Comparison of ENCODE assay signal across 1 cellular context in the genomic region with DNA sequence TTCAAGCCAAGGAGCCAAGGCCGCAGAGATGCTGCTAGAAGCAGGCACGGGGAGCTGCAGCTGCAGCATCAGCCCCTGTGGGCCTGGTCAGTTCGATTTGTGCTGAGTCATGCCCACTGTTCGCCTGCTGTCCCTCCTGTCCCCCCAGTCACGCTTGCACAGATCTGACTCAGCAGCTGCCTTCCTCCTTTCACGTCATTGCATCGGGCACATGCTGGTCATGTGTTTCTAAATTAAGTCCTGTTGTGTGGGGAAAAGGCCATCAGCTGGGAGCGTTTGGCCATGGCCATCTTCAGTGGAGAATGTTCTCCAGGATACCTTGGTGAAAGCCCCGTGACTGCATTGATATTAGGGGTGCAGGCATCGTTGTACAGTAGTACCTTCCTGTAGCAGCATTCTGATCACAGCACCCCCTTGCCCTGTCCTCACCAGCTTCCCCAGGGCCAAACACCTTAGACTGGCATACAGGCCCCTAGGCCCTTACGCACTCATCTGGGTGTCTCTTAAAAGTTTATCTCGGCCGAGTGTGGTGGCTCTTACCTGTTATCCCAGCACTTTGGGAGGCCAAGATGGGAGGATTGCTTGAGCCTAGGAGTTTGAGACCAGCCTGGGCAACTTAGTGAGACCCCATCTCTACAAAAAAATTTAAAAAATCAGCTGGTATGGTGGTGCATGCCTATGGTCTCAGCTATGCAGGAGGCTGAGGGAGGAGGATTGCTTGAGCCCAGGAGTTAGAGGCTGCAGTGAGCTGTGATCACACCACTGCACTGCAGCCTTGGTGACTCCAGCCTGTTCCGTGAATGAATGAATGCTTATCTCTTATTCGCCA.
TF ChIP-seq lines count a peak whose summit lies in the region.

No MANE protein-coding gene starts in this region.

TF ChIP-seq in K562, 482 proteins besides CTCF, POLR2A, EP300 and RAD21 (continued from another document and continues in another):
- TF ChIP-seq, protein P1, sequence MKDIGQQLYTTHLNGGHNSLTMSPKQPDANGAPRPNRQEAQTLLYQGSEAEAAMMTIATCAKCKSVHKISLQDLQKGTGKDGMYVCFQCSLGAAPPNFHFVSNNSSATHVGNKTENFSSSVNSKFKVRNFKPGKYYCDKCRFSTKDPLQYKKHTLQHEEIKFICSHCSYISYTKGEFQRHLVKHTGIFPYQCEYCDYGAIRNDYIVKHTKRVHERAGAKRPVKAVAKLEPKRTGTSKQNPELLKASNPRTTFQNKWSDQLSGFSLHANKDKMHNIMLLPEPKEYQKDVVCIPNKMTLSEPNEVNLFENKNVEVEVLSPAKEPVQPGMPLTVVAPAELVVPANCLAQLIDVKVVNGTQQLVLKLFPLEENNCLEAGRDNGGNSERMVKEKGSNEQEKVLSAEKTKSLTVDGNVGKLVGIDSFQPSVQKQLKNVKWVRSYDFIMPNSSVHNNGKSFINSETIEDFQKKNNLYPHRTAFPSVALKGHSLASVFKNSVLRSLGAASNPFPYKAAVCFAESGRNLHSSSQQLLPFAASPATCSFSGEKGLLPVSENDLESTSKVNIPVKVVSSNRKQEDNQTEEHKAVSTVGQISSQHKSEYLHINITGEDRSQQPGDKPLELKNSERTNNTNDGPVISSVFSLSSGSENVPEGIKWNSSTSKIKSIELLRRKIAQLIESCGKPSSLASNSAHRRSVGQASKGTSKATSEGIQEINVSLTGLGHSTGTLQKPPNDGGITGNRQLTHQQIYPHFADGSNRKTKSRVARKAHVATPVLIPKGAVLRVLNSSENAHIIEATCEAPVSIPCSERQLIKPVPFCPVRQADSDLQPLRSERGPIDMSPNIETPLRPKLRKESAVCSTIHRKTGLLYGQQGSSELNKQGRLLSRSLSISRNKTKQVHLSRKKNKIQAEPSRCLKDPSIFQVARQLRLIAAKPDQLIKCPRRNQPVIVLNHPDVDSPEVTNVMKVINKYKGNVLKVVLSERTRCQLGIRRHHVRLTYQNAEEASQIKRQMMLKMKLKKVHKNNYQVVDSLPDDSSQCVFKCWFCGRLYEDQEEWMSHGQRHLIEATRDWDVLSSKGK (CRISPR knock-in tag; IDR thresholded peaks at IDR 0.05): no peak
- TF ChIP-seq TEAD1 (CRISPR knock-in tag; IDR thresholded peaks at IDR 0.05) (peak in 1 of 2 experiments; percentile 59; a peak in 2 of 4 replicates), TBP (optimal IDR thresholded peaks at IDR 0.05; ENCODE audit: low read depth, low read length) (no peak), ZBTB17 (CRISPR knock-in tag; IDR thresholded peaks at IDR 0.05) (peak; percentile 74), NCOA1 (IDR thresholded peaks at IDR 0.05; ENCODE audit: low read depth) (peak; percentile 83; the same call in 1 of the 2 replicates), PYGO2 (tag; IDR thresholded peaks at IDR 0.05) (no peak), HMG20B (CRISPR knock-in tag; IDR thresholded peaks at IDR 0.05) (no peak), ZNF668 (CRISPR knock-in tag; IDR thresholded peaks at IDR 0.05) (0 out of 2 replicates have a peak, but pooled peaks have one; percentile 53), NUFIP1 (IDR thresholded peaks at IDR 0.05; ENCODE audit: partially characterized antibody) (peak; percentile 89), NFIC (IDR thresholded peaks at IDR 0.05) (peak; percentile 55; the same call in 1 of the 2 replicates), ZNF280A (IDR thresholded peaks at IDR 0.05; ENCODE audit: low read depth, partially characterized antibody) (no peak), LEF1 (IDR thresholded peaks at IDR 0.05) (peak; percentile 91), ZNF408 (CRISPR knock-in tag; IDR thresholded peaks at IDR 0.05; ENCODE audit: low read depth) (no peak), SNIP1 (IDR thresholded peaks at IDR 0.05; ENCODE audit: low read depth) (no peak), RBM34 (IDR thresholded peaks at IDR 0.05; ENCODE audit: borderline replicate concordance, insufficient read depth, low read length) (no peak), MEIS2 (IDR thresholded peaks at IDR 0.05; ENCODE audit: partially characterized antibody) (peak; percentile 46), OTX1 (CRISPR knock-in tag; IDR thresholded peaks at IDR 0.05) (no peak), ZBTB1 (CRISPR knock-in tag; IDR thresholded peaks at IDR 0.05; ENCODE audit: borderline replicate concordance, low read depth) (no peak), PRPF4 (IDR thresholded peaks at IDR 0.05; ENCODE audit: insufficient read depth, low read depth, low read length, poor library complexity, severe bottlenecking) (no peak), RFX7 (CRISPR knock-in tag; IDR thresholded peaks at IDR 0.05) (no peak), KAT7 (CRISPR knock-in tag; IDR thresholded peaks at IDR 0.05; ENCODE audit: borderline replicate concordance) (no peak), CREM (IDR thresholded peaks at IDR 0.05; ENCODE audit: low read depth) (peak; percentile 90), VEZF1 (CRISPR knock-in tag; IDR thresholded peaks at IDR 0.05) (peak; percentile 74), BCLAF1 (IDR thresholded peaks at IDR 0.05; ENCODE audit: borderline replicate concordance in 1 of 2, control insufficient read depth in 1 of 2, low read depth in 2 of 2, low read length in 1 of 2) (no peak), SAP30 (IDR thresholded peaks at IDR 0.05; ENCODE audit: borderline replicate concordance, insufficient read depth, low read depth, low read length, poor library complexity, severe bottlenecking) (no peak), ELF4 (CRISPR knock-in tag; IDR thresholded peaks at IDR 0.05) (peak; percentile 78), ESRRA (IDR thresholded peaks at IDR 0.05; ENCODE audit: borderline replicate concordance, low read depth) (no peak), MAFF (IDR thresholded peaks at IDR 0.05; ENCODE audit: low read length) (peak; percentile 98), DIDO1 (tag; IDR thresholded peaks at IDR 0.05; ENCODE audit: low read depth) (0 out of 2 replicates have a peak, but pooled peaks have one; percentile 30), FOXJ3 (CRISPR knock-in tag; IDR thresholded peaks at IDR 0.05) (no peak), ILF3 (IDR thresholded peaks at IDR 0.05; ENCODE audit: borderline replicate concordance) (no peak), CAMTA2 (CRISPR knock-in tag; conservative IDR thresholded peaks at IDR 0.05) (no peak), CBX8 (IDR thresholded peaks at IDR 0.05; ENCODE audit: borderline replicate concordance, extremely low read depth, low read depth, low read length, poor library complexity, severe bottlenecking) (no peak), POLR2B (IDR thresholded peaks at IDR 0.05; ENCODE audit: low read depth, partially characterized antibody) (no peak), SREBF1 (IDR thresholded peaks at IDR 0.05; ENCODE audit: borderline replicate concordance, low read depth, low read length) (no peak), NR0B1 (IDR thresholded peaks at IDR 0.05; ENCODE audit: partially characterized antibody) (no peak), RNF2 (IDR thresholded peaks at IDR 0.05) (peak; percentile 54), SAFB2 (IDR thresholded peaks at IDR 0.05; ENCODE audit: borderline replicate concordance, low read depth, low read length, severe bottlenecking) (no peak), ZFP36 (IDR thresholded peaks at IDR 0.05; ENCODE audit: low read depth, low read length, partially characterized antibody) (peak; percentile 43), ETV6 (IDR thresholded peaks at IDR 0.05; ENCODE audit: borderline replicate concordance in 1 of 2, low read depth in 2 of 2, low read length in 1 of 2) (peak in 1 of 2 experiments; percentile 45; a peak in 1 of 4 replicates), ETV6 (CRISPR knock-in tag; IDR thresholded peaks at IDR 0.05; ENCODE audit: borderline replicate concordance) (no peak), XRCC4 (IDR thresholded peaks at IDR 0.05; ENCODE audit: extremely low read depth, insufficient read depth, insufficient read length) (no peak), NFE2 (IDR thresholded peaks at IDR 0.05; ENCODE audit: low read depth) (peak; percentile 100), RBFOX2 (IDR thresholded peaks at IDR 0.05; ENCODE audit: low read depth, low read length) (peak; percentile 57), CTBP1 (IDR thresholded peaks at IDR 0.05; ENCODE audit: borderline replicate concordance) (peak; percentile 88)
- TF ChIP-seq, protein P2, sequence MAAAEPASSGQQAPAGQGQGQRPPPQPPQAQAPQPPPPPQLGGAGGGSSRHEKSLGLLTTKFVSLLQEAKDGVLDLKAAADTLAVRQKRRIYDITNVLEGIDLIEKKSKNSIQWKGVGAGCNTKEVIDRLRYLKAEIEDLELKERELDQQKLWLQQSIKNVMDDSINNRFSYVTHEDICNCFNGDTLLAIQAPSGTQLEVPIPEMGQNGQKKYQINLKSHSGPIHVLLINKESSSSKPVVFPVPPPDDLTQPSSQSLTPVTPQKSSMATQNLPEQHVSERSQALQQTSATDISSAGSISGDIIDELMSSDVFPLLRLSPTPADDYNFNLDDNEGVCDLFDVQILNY (CRISPR knock-in tag; IDR thresholded peaks at IDR 0.05): no peak
- TF ChIP-seq, protein P3, sequence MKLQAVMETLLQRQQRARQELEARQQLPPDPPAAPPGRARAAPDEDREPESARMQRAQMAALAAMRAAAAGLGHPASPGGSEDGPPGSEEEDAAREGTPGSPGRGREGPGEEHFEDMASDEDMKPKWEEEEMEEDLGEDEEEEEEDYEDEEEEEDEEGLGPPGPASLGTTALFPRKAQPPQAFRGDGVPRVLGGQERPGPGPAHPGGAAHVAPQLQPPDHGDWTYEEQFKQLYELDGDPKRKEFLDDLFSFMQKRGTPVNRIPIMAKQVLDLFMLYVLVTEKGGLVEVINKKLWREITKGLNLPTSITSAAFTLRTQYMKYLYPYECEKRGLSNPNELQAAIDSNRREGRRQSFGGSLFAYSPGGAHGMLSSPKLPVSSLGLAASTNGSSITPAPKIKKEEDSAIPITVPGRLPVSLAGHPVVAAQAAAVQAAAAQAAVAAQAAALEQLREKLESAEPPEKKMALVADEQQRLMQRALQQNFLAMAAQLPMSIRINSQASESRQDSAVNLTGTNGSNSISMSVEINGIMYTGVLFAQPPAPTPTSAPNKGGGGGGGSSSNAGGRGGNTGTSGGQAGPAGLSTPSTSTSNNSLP (IDR thresholded peaks at IDR 0.05; ENCODE audit: borderline replicate concordance, low read depth, low read length): peak; percentile 47; the same call in 1 of the 2 replicates
- TF ChIP-seq, protein P4, sequence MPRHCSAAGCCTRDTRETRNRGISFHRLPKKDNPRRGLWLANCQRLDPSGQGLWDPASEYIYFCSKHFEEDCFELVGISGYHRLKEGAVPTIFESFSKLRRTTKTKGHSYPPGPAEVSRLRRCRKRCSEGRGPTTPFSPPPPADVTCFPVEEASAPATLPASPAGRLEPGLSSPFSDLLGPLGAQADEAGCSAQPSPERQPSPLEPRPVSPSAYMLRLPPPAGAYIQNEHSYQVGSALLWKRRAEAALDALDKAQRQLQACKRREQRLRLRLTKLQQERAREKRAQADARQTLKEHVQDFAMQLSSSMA (CRISPR knock-in tag; IDR thresholded peaks at IDR 0.05): no peak
- TF ChIP-seq, protein P5, sequence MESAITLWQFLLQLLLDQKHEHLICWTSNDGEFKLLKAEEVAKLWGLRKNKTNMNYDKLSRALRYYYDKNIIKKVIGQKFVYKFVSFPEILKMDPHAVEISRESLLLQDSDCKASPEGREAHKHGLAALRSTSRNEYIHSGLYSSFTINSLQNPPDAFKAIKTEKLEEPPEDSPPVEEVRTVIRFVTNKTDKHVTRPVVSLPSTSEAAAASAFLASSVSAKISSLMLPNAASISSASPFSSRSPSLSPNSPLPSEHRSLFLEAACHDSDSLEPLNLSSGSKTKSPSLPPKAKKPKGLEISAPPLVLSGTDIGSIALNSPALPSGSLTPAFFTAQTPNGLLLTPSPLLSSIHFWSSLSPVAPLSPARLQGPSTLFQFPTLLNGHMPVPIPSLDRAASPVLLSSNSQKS (CRISPR knock-in tag; IDR thresholded peaks at IDR 0.05): no peak
